9 cellular contexts compared by ENCODE assay signal in the genomic region with DNA sequence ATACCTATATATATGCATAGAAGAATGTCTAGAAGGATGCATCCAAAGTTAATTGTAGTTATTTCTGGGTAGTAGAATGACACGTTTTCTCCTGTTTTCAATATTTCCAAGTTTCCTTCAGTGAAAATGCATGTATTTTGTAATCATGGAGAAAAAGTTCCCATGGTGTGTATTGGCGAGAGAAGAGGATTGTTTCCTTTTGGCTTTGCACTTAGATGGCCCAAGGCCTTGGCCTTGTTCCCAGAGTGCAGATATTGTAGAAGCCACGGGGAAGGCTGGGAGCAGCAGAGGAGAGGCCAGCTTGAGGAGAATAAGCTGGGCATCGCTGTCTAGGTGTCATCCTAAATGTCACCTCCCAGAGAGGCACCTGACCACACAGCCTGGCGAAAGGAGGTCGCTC. TPM values are rescaled to one million over a fixed set of nuclear protein-coding genes. Genes with fewer than 3 reads are reported as not detected.
DNase-seq lines count a peak whose midpoint lies in the region; ATAC-seq, FAIRE-seq and TF ChIP-seq lines count a peak whose summit lies in the region.
"Had no signal": no experiment of that assay in that cellular context is flagged by ENCODE, and none has a peak within 500 bp of the region (broad histone marks: within the 10 kb centered on the region; RNA-seq: fewer than 3 reads in every experiment).

No MANE protein-coding gene starts in this region.

- H3K36me3 Mint-ChIP-seq in T-helper 17 cell (ENCODE audit: low read depth): peaks cover 8% of the 10 kb centered on the region

- intact Hi-C loops in heart right ventricle (cut with DNase I) (no loop called here), sigmoid colon (cut with DNase I) (no loop called here)

- TF ChIP-seq CTCF in heart right ventricle (IDR thresholded peaks at IDR 0.05) (no peak), sigmoid colon (IDR thresholded peaks at IDR 0.05) (no peak)

- no peak for TF ChIP-seq EP300 in sigmoid colon (IDR thresholded peaks at IDR 0.05)

- H3K27ac ChIP-seq in heart right ventricle (peak overlapping the region in 9 of 10 donors; percentile 35 to 84 (median 65)), sigmoid colon (peak overlapping the region; percentile 61 to 71 (median 66))

- ATAC-seq in T-helper 17 cell (peak; percentile 51), heart right ventricle (peak; percentile 78 to 94 (median 86)), HG03469 (IDR thresholded peaks at IDR 0.05; ENCODE audit: unreplicated experiment) (no peak)

- H3K36me3 ChIP-seq in heart right ventricle (peaks cover 0 to 28% (median 0%) of the 10 kb centered on the region in 9 donors), sigmoid colon (peaks cover 0 to 6% (median 0%) of the 10 kb centered on the region in 4 donors)

- H3K27me3 ChIP-seq in heart right ventricle (no peaks in the 10 kb centered on the region), sigmoid colon (no peaks in the 10 kb centered on the region)
- H3K27me3 ChIP-seq: dorsolateral prefrontal cortex had no signal

- peak; percentile 41 for DNase-seq in ELR (ENCODE audit: low read depth)
- DNase-seq in T-helper 17 cell: no peak
- peak; percentile 69 to 88 for DNase-seq in heart right ventricle
- peak; percentile 93 for DNase-seq in sigmoid colon
- DNase-seq in stimulated activated naive CD4-positive, alpha-beta T cell treated with Interleukin-2 at 50 U/mL for 16 hours (lab: John Stamatoyannopoulos, UW): no peak
- DNase-seq in GM19239 (ENCODE audit: insufficient read length, low spot score): no peak
- no peak for DNase-seq in kidney tubule cell (ENCODE audit: low spot score)

- H3K4me3 Mint-ChIP-seq in T-helper 17 cell: peak overlapping the region; percentile 70

- peaks cover 46% of the 10 kb centered on the region for H3K4me1 Mint-ChIP-seq in T-helper 17 cell

- H3K27me3 Mint-ChIP-seq in T-helper 17 cell: no peaks in the 10 kb centered on the region

- FAIRE-seq in GM19239 (lab: Jason Lieb, UNC): no peak

- H3K9me3 ChIP-seq in T-helper 17 cell (ENCODE audit: control insufficient read depth, low read length, poor library complexity, severe bottlenecking) (no peaks in the 10 kb centered on the region), heart right ventricle (no peaks in the 10 kb centered on the region), sigmoid colon (no peaks in the 10 kb centered on the region)

- H3K4me3 ChIP-seq in heart right ventricle (no peak overlapping the region), sigmoid colon (no peak overlapping the region)
- H3K4me3 ChIP-seq: dorsolateral prefrontal cortex had no signal

- WGBS in heart right ventricle, 2 donors: 17 to 24% methylated on average over 6 of the region's 6 CpGs
- 49 to 61% methylated on average over 6 of the region's 6 CpGs for WGBS in sigmoid colon, 2 donors

- peak overlapping the region; percentile 89 for H3K27ac Mint-ChIP-seq in T-helper 17 cell

- no peak for TF ChIP-seq POLR2A in sigmoid colon (IDR thresholded peaks at IDR 0.05)

- H3K4me1 ChIP-seq in heart right ventricle: peaks cover 24 to 72% (median 60%) of the 10 kb centered on the region in 9 donors
- H3K4me1 ChIP-seq in sigmoid colon: peaks cover 0 to 50% (median 43%) of the 10 kb centered on the region in 4 donors

RNA-seq across cellular contexts. Expression of a gene that starts 44.0 kb away (rescaled TPM):
- total RNA-seq in T-helper 17 cell: 100 to 1,000 TPM; 590 to 639 TPM
- total RNA-seq in heart right ventricle: 100 to 1,000 TPM in 1 of 10 donors, 10 to 100 TPM in 8, 1 to 10 TPM in 1; 9.5 to 146 (median 19.2) TPM
- polyA plus RNA-seq in heart right ventricle: 10 to 100 TPM in 1 of 2 donors, 1 to 10 TPM in 1; 8.6 to 13.7 TPM
- 100 to 1,000 TPM in 1 of 4 donors, 10 to 100 TPM in 3; 15.3 to 124 (median 22.7) TPM for total RNA-seq in sigmoid colon
- 100 to 1,000 TPM in 1 of 3 donors, 10 to 100 TPM in 2; 37.2 to 169 (median 70.5) TPM for polyA plus RNA-seq in sigmoid colon

Comparison
In these comparisons a context has a peak if more than half of its experiments do, and no peak if none do; other contexts are left out.
1. DNase-seq: peak in ELR (single experiment), heart right ventricle (2 of 2) and sigmoid colon (single experiment); none in T-helper 17 cell (0 of 3), stimulated activated naive CD4-positive, alpha-beta T cell treated with Interleukin-2 at 50 U/mL for 16 hours (single experiment), GM19239 (single experiment) and kidney tubule cell (single experiment).
2. RNA of a gene that starts 44.0 kb away (total RNA-seq): 590 to 639 TPM in T-helper 17 cell; 15.3 to 124 TPM in sigmoid colon and 9.5 to 146 TPM in heart right ventricle; every median in the first group is over 4 times any median in the second.